ENCODE assay signal across 20 cellular contexts in the genomic region with DNA sequence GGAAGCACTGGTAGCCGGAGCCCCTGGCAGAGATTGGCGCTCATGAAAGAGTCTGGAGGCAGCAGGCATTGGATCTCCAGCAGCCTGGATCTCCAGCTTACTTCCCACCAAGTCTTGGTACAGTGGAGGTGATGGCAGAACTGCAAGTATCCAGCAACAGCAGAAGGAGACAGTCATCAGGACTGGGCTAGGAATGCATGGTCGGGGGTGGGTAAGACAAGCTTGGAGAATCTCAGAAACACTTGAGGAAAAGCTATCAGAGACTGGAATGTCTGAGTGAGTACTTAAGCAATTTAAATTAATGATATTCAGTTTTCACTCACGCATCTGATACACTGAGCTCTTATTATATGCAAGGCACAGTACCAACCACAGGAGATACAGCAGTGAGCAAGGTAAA. TPM values are rescaled to one million over a fixed set of nuclear protein-coding genes. Genes with fewer than 3 reads are reported as not detected.
DNase-seq lines count a peak whose midpoint lies in the region; ATAC-seq and TF ChIP-seq lines count a peak whose summit lies in the region.
"Had no signal": no experiment of that assay in that cellular context is flagged by ENCODE, and none has a peak within 500 bp of the region (broad histone marks: within the 10 kb centered on the region; RNA-seq: fewer than 3 reads in every experiment).

No MANE protein-coding gene starts in this region.

- no peak for ATAC-seq in CD8-positive, alpha-beta T cell
- ATAC-seq in naive thymus-derived CD4-positive, alpha-beta T cell: no peak
- ATAC-seq: PC-3 had no signal

- H3K4me1 Mint-ChIP-seq in CD8-positive, alpha-beta T cell (ENCODE audit: low read depth): peaks cover 15% of the 10 kb centered on the region
- H3K4me1 Mint-ChIP-seq in naive thymus-derived CD4-positive, alpha-beta T cell: peaks cover 0 to 18% (median 10%) of the 10 kb centered on the region in 7 donors
- no peaks in the 10 kb centered on the region for H3K4me1 Mint-ChIP-seq in T-helper 2 cell treated with Interferon-gamma antibody and Interleukin-4, amounts not matched to agents 5 μg/mL and 100 μg/mL, for 36 hours (ENCODE audit: low read depth)

- H3K9me3 ChIP-seq in A673 (ENCODE audit: low read depth, low read length, poor library complexity, severe bottlenecking): no peaks in the 10 kb centered on the region
- H3K9me3 ChIP-seq in CD8-positive, alpha-beta T cell (ENCODE audit: low read length): no peaks in the 10 kb centered on the region
- no peaks in the 10 kb centered on the region for H3K9me3 ChIP-seq in naive thymus-derived CD4-positive, alpha-beta T cell (ENCODE audit: control insufficient read depth in 2 of 3, low read length in 3 of 3)
- H3K9me3 ChIP-seq: Caco-2 had no signal

- peak overlapping the region; percentile 77 for H3K27ac Mint-ChIP-seq in CD8-positive, alpha-beta T cell
- H3K27ac Mint-ChIP-seq in naive thymus-derived CD4-positive, alpha-beta T cell: peak overlapping the region in 5 of 9 donors; percentile 2 to 59 (median 12)
- no peak overlapping the region for H3K27ac Mint-ChIP-seq in T-helper 2 cell treated with Interferon-gamma antibody and Interleukin-4, amounts not matched to agents 5 μg/mL and 100 μg/mL, for 36 hours

- no TSS peak for BruUV-seq in A673 (replicated peaks; lab: Mats Ljungman, UMichigan)

- peaks cover 20% of the 10 kb centered on the region for H3K36me3 Mint-ChIP-seq in CD8-positive, alpha-beta T cell
- peaks cover 0 to 15% (median 8%) of the 10 kb centered on the region in 5 donors for H3K36me3 Mint-ChIP-seq in naive thymus-derived CD4-positive, alpha-beta T cell
- peaks cover 11% of the 10 kb centered on the region for H3K36me3 Mint-ChIP-seq in T-helper 2 cell treated with Interferon-gamma antibody and Interleukin-4, amounts not matched to agents 5 μg/mL and 100 μg/mL, for 36 hours (ENCODE audit: low read depth)

- H3K27me3 Mint-ChIP-seq in CD8-positive, alpha-beta T cell (ENCODE audit: low read depth): no peaks in the 10 kb centered on the region
- peaks cover 0 to 2% (median 0%) of the 10 kb centered on the region in 5 donors for H3K27me3 Mint-ChIP-seq in naive thymus-derived CD4-positive, alpha-beta T cell
- no peaks in the 10 kb centered on the region for H3K27me3 Mint-ChIP-seq in T-helper 2 cell treated with Interferon-gamma antibody and Interleukin-4, amounts not matched to agents 5 μg/mL and 100 μg/mL, for 36 hours (ENCODE audit: low read depth)

- no peaks in the 10 kb centered on the region for H3K4me1 ChIP-seq in A673 (ENCODE audit: insufficient read depth, low read length, poor library complexity, severe bottlenecking)
- no peaks in the 10 kb centered on the region for H3K4me1 ChIP-seq in CD8-positive, alpha-beta T cell (ENCODE audit: insufficient read depth, low read length)
- no peaks in the 10 kb centered on the region for H3K4me1 ChIP-seq in naive thymus-derived CD4-positive, alpha-beta T cell (ENCODE audit: control insufficient read depth in 2 of 2, insufficient read depth in 2 of 2, low read length in 2 of 2)
- H3K4me1 ChIP-seq: Caco-2 had no signal

- CTCF ChIA-PET in A673 (lab: Charles Lee): no interaction called here
- CTCF ChIA-PET in CD8-positive, alpha-beta T cell (lab: Charles Lee): no interaction called here
- CTCF ChIA-PET in naive thymus-derived CD4-positive, alpha-beta T cell (lab: Charles Lee): interaction anchor here (0.6 kb wide), 1 partner anchor 126 kb away, joined by 3 read pairs; no protein-coding TSS in a partner anchor

- H3K36me3 ChIP-seq in A673 (ENCODE audit: insufficient read depth, low read length, poor library complexity, severe bottlenecking): no peaks in the 10 kb centered on the region
- peaks cover 4% of the 10 kb centered on the region for H3K36me3 ChIP-seq in CD8-positive, alpha-beta T cell (ENCODE audit: insufficient read depth, low read length)
- H3K36me3 ChIP-seq in naive thymus-derived CD4-positive, alpha-beta T cell (ENCODE audit: control insufficient read depth in 2 of 3, insufficient read depth in 3 of 3, low read length in 3 of 3): peaks cover 0 to 18% (median 0%) of the 10 kb centered on the region in 3 experiments

- TF ChIP-seq CTCF in A673 (conservative IDR thresholded peaks at IDR 0.05; ENCODE audit: low read depth, low read length): no peak
- TF ChIP-seq CTCF in CD8-positive, alpha-beta T cell (IDR thresholded peaks at IDR 0.05): no peak
- TF ChIP-seq CTCF in dorsolateral prefrontal cortex (IDR thresholded peaks at IDR 0.05 in 54 of 56, conservative IDR thresholded peaks at IDR 0.05 in 2 of 56; ENCODE audit: low read depth in 1 of 56, partially characterized antibody in 56 of 56): no peak

- H3K9me3 Mint-ChIP-seq in CD8-positive, alpha-beta T cell: no peaks in the 10 kb centered on the region
- peaks cover 0 to 5% (median 0%) of the 10 kb centered on the region in 11 donors for H3K9me3 Mint-ChIP-seq in naive thymus-derived CD4-positive, alpha-beta T cell
- no peaks in the 10 kb centered on the region for H3K9me3 Mint-ChIP-seq in T-helper 2 cell treated with Interferon-gamma antibody and Interleukin-4, amounts not matched to agents 5 μg/mL and 100 μg/mL, for 36 hours

- in situ Hi-C loops in ACHN (cut with HindIII; ENCODE audit: low pct_ligation_motif_present, low pct_unique_long_range_greater_than_20kb, low sequenced_read_pairs): no loop called here

- intact Hi-C loops in A673 (cut with micrococcal nuclease; ENCODE audit: unreplicated experiment) (no loop called here), dorsolateral prefrontal cortex (cut with DNase I) (no loop called here)
- intact Hi-C loops in CD8-positive, alpha-beta T cell (cut with DNase I, micrococcal nuclease): no loop called here
- intact Hi-C loops in naive thymus-derived CD4-positive, alpha-beta T cell (cut with micrococcal nuclease): no loop called here

- H3K27me3 ChIP-seq in A673 (replicated peaks; ENCODE audit: insufficient read depth, low read depth, low read length, poor library complexity) (no peaks in the 10 kb centered on the region), dorsolateral prefrontal cortex (no peaks in the 10 kb centered on the region)
- no peaks in the 10 kb centered on the region for H3K27me3 ChIP-seq in CD8-positive, alpha-beta T cell (ENCODE audit: insufficient read depth, low read length)
- no peaks in the 10 kb centered on the region for H3K27me3 ChIP-seq in naive thymus-derived CD4-positive, alpha-beta T cell (ENCODE audit: control insufficient read depth in 2 of 2, insufficient read depth in 2 of 2, low read length in 2 of 2)

- no peak overlapping the region for H3K4me3 Mint-ChIP-seq in CD8-positive, alpha-beta T cell
- no peak overlapping the region for H3K4me3 Mint-ChIP-seq in naive thymus-derived CD4-positive, alpha-beta T cell
- no peak overlapping the region for H3K4me3 Mint-ChIP-seq in T-helper 2 cell treated with Interferon-gamma antibody and Interleukin-4, amounts not matched to agents 5 μg/mL and 100 μg/mL, for 36 hours

- POLR2A ChIA-PET in A673 (lab: Charles Lee; ENCODE audit: low non-redundant PET): interaction anchor here (0.5 kb wide), 1 partner anchor 540 kb away, joined by 5 read pairs; no protein-coding TSS in a partner anchor
- POLR2A ChIA-PET in CD8-positive, alpha-beta T cell (lab: Charles Lee): interaction anchor here (0.6 to 3.3 kb wide), 2 partner anchors 10 to 242 kb away, joined by 3 to 11 read pairs; partner anchors contain the start of gene TMEM35B
- POLR2A ChIA-PET in naive thymus-derived CD4-positive, alpha-beta T cell (lab: Charles Lee): interaction anchor here (1.3 kb wide), 1 partner anchor 9 kb away, joined by 3 read pairs; no protein-coding TSS in a partner anchor

- no peak overlapping the region for H3K4me3 ChIP-seq in A673 (ENCODE audit: low read depth, low read length, poor library complexity, severe bottlenecking)
- H3K4me3 ChIP-seq in CD8-positive, alpha-beta T cell (ENCODE audit: low read depth, low read length): no peak overlapping the region
- no peak overlapping the region for H3K4me3 ChIP-seq in naive thymus-derived CD4-positive, alpha-beta T cell (ENCODE audit: low read length)
- no peak overlapping the region for H3K4me3 ChIP-seq in dorsolateral prefrontal cortex

- DNase-seq in A673 (ENCODE audit: low spot score) (peak; percentile 9), astrocyte of the hippocampus (ENCODE audit: low read depth, low spot score) (peak; percentile 55), ACHN (no peak), dorsolateral prefrontal cortex (no peak)
- DNase-seq in CD8-positive, alpha-beta T cell: no peak
- no peak for DNase-seq in naive thymus-derived CD4-positive, alpha-beta T cell
- DNase-seq in T-helper 2 cell treated with Interferon-gamma antibody and Interleukin-4, amounts not matched to agents 5 μg/mL and 100 μg/mL, for 36 hours (ENCODE audit: low spot score): no peak
- DNase-seq: AML-193, Caco-2, GDM1, HCEC 1CT, NCI-H1417 treated with DMSO at 0.1 percent for 48 hours, NCI-H187 treated with DMSO at 0.1 percent for 48 hours, NCI-H2171, NCI-H526, PC-3, RPMI8226, SHP77 treated with DMSO at 0.1 percent for 48 hours had no signal

- H3K27ac ChIP-seq in A673 (ENCODE audit: low read depth, low read length, poor library complexity, severe bottlenecking) (no peak overlapping the region), dorsolateral prefrontal cortex (no peak overlapping the region)
- H3K27ac ChIP-seq in CD8-positive, alpha-beta T cell (ENCODE audit: low read depth, low read length): no peak overlapping the region
- H3K27ac ChIP-seq in naive thymus-derived CD4-positive, alpha-beta T cell (ENCODE audit: low read depth, low read length): no peak overlapping the region
- H3K27ac ChIP-seq: C4-2B, HL-60 had no signal

RNA-seq across cellular contexts. Expression of gene TMEM35B, which starts 9.8 kb away (rescaled TPM):
- total RNA-seq in A673 (2021): 10.6 and 11.3 TPM in 2 replicates
- 1 to 10 TPM; 1.0 to 2.6 TPM for total RNA-seq in CD8-positive, alpha-beta T cell
- total RNA-seq in naive thymus-derived CD4-positive, alpha-beta T cell: 10 to 100 TPM in 4 of 5 experiments, 1 to 10 TPM in 1; 5.4 to 37.7 (median 32.8) TPM
- 100 to 1,000 TPM; 161 to 166 TPM for polyA plus RNA-seq in naive thymus-derived CD4-positive, alpha-beta T cell
- 10 to 100 TPM in 3 of 120 experiments, 1 to 10 TPM in 116, under 1 TPM in 1; 0.79 to 14.2 (median 4.7) TPM for total RNA-seq in dorsolateral prefrontal cortex

RNA-seq across cellular contexts. Expression of gene DLGAP3, which starts 45.9 kb away (rescaled TPM):
- total RNA-seq in A673 (2021) (0.66 TPM in 1 of 2 replicates, not detected in the other), dorsolateral prefrontal cortex (100 to 1,000 TPM in 107 of 120 experiments, 10 to 100 TPM in 13; 30.3 to 213 (median 129) TPM)
- total RNA-seq in CD8-positive, alpha-beta T cell: under 1 TPM; 0.44 to 0.76 TPM
- total RNA-seq in naive thymus-derived CD4-positive, alpha-beta T cell: 1 to 10 TPM in 4 of 5 experiments, under 1 TPM in 1; 0.29 to 1.4 (median 1.2) TPM
- polyA plus RNA-seq in naive thymus-derived CD4-positive, alpha-beta T cell: under 1 TPM in 1 of 2 donors, not detected in 1; 0.13 TPM
- total RNA-seq: PC-3 had no signal

RNA-seq across cellular contexts. Expression of gene ZMYM6, which starts 56.4 kb away (rescaled TPM):
- total RNA-seq in A673 (2021) (18.9 and 19.3 TPM in 2 replicates), dorsolateral prefrontal cortex (10 to 100 TPM; 15.7 to 45.8 (median 29.0) TPM)
- 10 to 100 TPM; 24.8 to 27.9 TPM for total RNA-seq in CD8-positive, alpha-beta T cell
- 10 to 100 TPM; 26.2 to 46.3 (median 37.3) TPM for total RNA-seq in naive thymus-derived CD4-positive, alpha-beta T cell
- polyA plus RNA-seq in naive thymus-derived CD4-positive, alpha-beta T cell: 1 to 10 TPM; 7.1 to 8.7 TPM

Comparison
In these comparisons a context has a peak if more than half of its experiments do, and no peak if none do; other contexts are left out.
1. DNase-seq: peak in A673 (single experiment) and astrocyte of the hippocampus (single experiment); none in CD8-positive, alpha-beta T cell (0 of 7), naive thymus-derived CD4-positive, alpha-beta T cell (0 of 9), ACHN (single experiment), dorsolateral prefrontal cortex (0 of 10) and T-helper 2 cell treated with Interferon-gamma antibody and Interleukin-4, amounts not matched to agents 5 μg/mL and 100 μg/mL, for 36 hours (single experiment).
2. RNA of gene DLGAP3, which starts 45.9 kb away (total RNA-seq): 30.3 to 213 TPM in dorsolateral prefrontal cortex; 0.29 to 1.4 TPM in naive thymus-derived CD4-positive, alpha-beta T cell, 0.44 to 0.76 TPM in CD8-positive, alpha-beta T cell and 0.66 TPM in A673; every median in the first group is over 10 times any median in the second.